Comparison of ENCODE assay signal across 23 cellular contexts in genomic region chr3:160434071-160434470, GRCh38. TPM values are rescaled to one million over a fixed set of nuclear protein-coding genes. Genes with fewer than 3 reads are reported as not detected.
DNase-seq lines count a peak whose midpoint lies in the region; TF ChIP-seq lines count a peak whose summit lies in the region.
"Had no signal": no experiment of that assay in that cellular context is flagged by ENCODE, and none has a peak within 500 bp of the region (broad histone marks: within the 10 kb centered on the region; RNA-seq: fewer than 3 reads in every experiment).

No MANE protein-coding gene starts in this region.

- no peaks in the 10 kb centered on the region for H3K27me3 Mint-ChIP-seq in type B pancreatic cell
- H3K27me3 Mint-ChIP-seq: activated CD4-positive, alpha-beta memory T cell treated with anti-CD3 and anti-CD28 coated beads for 36 hours; activated naive CD4-positive, alpha-beta T cell treated with anti-CD3 and anti-CD28 coated beads, Interleukin-2, amount 10 ng/mL, durations not matched to agents 7 days and 5 days; T-helper 17 cell had no signal

- H3K4ac ChIP-seq in mesenchymal stem cell (ENCODE audit: low read depth in 1 of 2, low read length in 2 of 2), result no peak overlapping the region

- no peak for TF ChIP-seq CTCF in mammary epithelial cell (conservative IDR thresholded peaks at IDR 0.05 in 1 of 2, IDR thresholded peaks at IDR 0.05 in 1 of 2; ENCODE audit: extremely low read depth in 1 of 2, insufficient read depth in 1 of 2, low read depth in 1 of 2, low read length in 2 of 2)
- no peak for TF ChIP-seq CTCF in type B pancreatic cell (conservative IDR thresholded peaks at IDR 0.05)

- H3K9me3 Mint-ChIP-seq in type B pancreatic cell, result no peaks in the 10 kb centered on the region
- H3K9me3 Mint-ChIP-seq: activated CD4-positive, alpha-beta memory T cell treated with anti-CD3 and anti-CD28 coated beads for 36 hours; activated naive CD4-positive, alpha-beta T cell treated with anti-CD3 and anti-CD28 coated beads, Interleukin-2, amount 10 ng/mL, durations not matched to agents 7 days and 5 days; activated T-cell treated with anti-CD3 and anti-CD28 coated beads, Interleukin-2, amount 50 U/mL, for 4 hours; natural killer cell had no signal

- intact Hi-C loops in mammary epithelial cell (cut with micrococcal nuclease), result no loop called here

- H3K4me1 ChIP-seq in mammary epithelial cell (ENCODE audit: insufficient read depth, low read length) (no peaks in the 10 kb centered on the region), mesenchymal stem cell (ENCODE audit: control insufficient read depth, insufficient read depth, low read depth, low read length) (no peaks in the 10 kb centered on the region)
- H3K4me1 ChIP-seq: BLaER1 had no signal

- H3K36me3 ChIP-seq in mammary epithelial cell (ENCODE audit: insufficient read depth, low read length) (peaks cover 48% of the 10 kb centered on the region), mesenchymal stem cell (ENCODE audit: control insufficient read depth in 1 of 2, insufficient read depth in 2 of 2, low read depth in 1 of 2, low read length in 2 of 2) (peaks cover 17 to 81% of the 10 kb centered on the region in 2 experiments)

- H3K36me3 Mint-ChIP-seq in type B pancreatic cell, result peaks cover 32% of the 10 kb centered on the region

- BruUV-seq in mammary epithelial cell (replicated peaks; lab: Mats Ljungman, UMichigan), result no TSS peak

- no peak overlapping the region for H3K4me3 Mint-ChIP-seq in type B pancreatic cell
- H3K4me3 Mint-ChIP-seq: activated CD4-positive, alpha-beta memory T cell treated with anti-CD3 and anti-CD28 coated beads for 36 hours; activated naive CD4-positive, alpha-beta T cell treated with anti-CD3 and anti-CD28 coated beads, Interleukin-2, amount 10 ng/mL, durations not matched to agents 7 days and 5 days; activated T-cell treated with anti-CD3 and anti-CD28 coated beads, Interleukin-2, amount 50 U/mL, for 4 hours; natural killer cell; T-helper 17 cell had no signal

- H3K14ac ChIP-seq in mesenchymal stem cell (ENCODE audit: low read length in 2 of 2), result no peak overlapping the region

- H4K8ac ChIP-seq in mesenchymal stem cell (ENCODE audit: low read length), result no peak overlapping the region

- dilution Hi-C loops in mammary epithelial cell (cut with HindIII; ENCODE audit: low sequenced_read_pairs), result no loop called here

- CTCF ChIA-PET in mammary epithelial cell (lab: Charles Lee; ENCODE audit: low non-redundant PET), result no interaction called here

- no peak overlapping the region for H3K4me2 ChIP-seq in mammary epithelial cell (ENCODE audit: insufficient read depth, low read depth, low read length)
- no peak overlapping the region for H3K4me2 ChIP-seq in mesenchymal stem cell (ENCODE audit: low read length, poor library complexity, severe bottlenecking)
- H3K4me2 ChIP-seq: BLaER1 had no signal

- no peak overlapping the region for H2AK5ac ChIP-seq in mesenchymal stem cell (ENCODE audit: low read length, severe bottlenecking)

- H3K4me3 ChIP-seq in mammary epithelial cell (replicated peaks in 1 of 3; ENCODE audit: insufficient read depth in 1 of 3, low read depth in 2 of 3, low read length in 3 of 3) (no peak overlapping the region), mesenchymal stem cell (ENCODE audit: insufficient read depth in 1 of 2, low read depth in 1 of 2, low read length in 2 of 2) (no peak overlapping the region)
- H3K4me3 ChIP-seq: BLaER1 had no signal

- H3K9ac ChIP-seq in mammary epithelial cell (ENCODE audit: insufficient read depth, low read length), result no peak overlapping the region
- no peak overlapping the region for H3K9ac ChIP-seq in mesenchymal stem cell (ENCODE audit: low read length)
- H3K9ac ChIP-seq: BLaER1 had no signal

- H2AFZ ChIP-seq in mammary epithelial cell (ENCODE audit: low read depth, low read length) (no peak overlapping the region), mesenchymal stem cell (ENCODE audit: low read depth, low read length) (no peak overlapping the region)

- no peak overlapping the region for H2BK5ac ChIP-seq in mesenchymal stem cell (ENCODE audit: low read depth, low read length, poor library complexity, severe bottlenecking)

- H2BK12ac ChIP-seq in mesenchymal stem cell (ENCODE audit: low read length in 2 of 2), result no peak overlapping the region

- no peak overlapping the region for H4K91ac ChIP-seq in mesenchymal stem cell (ENCODE audit: low read length)

- peaks cover 57% of the 10 kb centered on the region for H3K79me2 ChIP-seq in mammary epithelial cell (ENCODE audit: insufficient read depth, low read length)

- H2BK120ac ChIP-seq in mesenchymal stem cell (ENCODE audit: low read depth, low read length), result no peak overlapping the region

- H3K9me3 ChIP-seq in mammary epithelial cell (replicated peaks; ENCODE audit: insufficient read depth, low read length) (no peaks in the 10 kb centered on the region), mesenchymal stem cell (ENCODE audit: control insufficient read depth, low read length) (no peaks in the 10 kb centered on the region)
- H3K9me3 ChIP-seq: BLaER1 had no signal

- 54% methylated on average over 2 of the region's 2 CpGs for WGBS in mammary epithelial cell (ENCODE audit: low coverage, missing lambda C conversion rate)
- WGBS in mesenchymal stem cell, result 100% methylated on average over 1 of the region's 2 CpGs

- no peak overlapping the region for H3K23ac ChIP-seq in mesenchymal stem cell (ENCODE audit: low read length in 2 of 2)

- H2BK15ac ChIP-seq in mesenchymal stem cell (ENCODE audit: low read depth, poor library complexity, severe bottlenecking), result no peak overlapping the region

- no peak overlapping the region for H3K27ac Mint-ChIP-seq in type B pancreatic cell
- H3K27ac Mint-ChIP-seq: activated CD4-positive, alpha-beta memory T cell treated with anti-CD3 and anti-CD28 coated beads for 36 hours; activated naive CD4-positive, alpha-beta T cell treated with anti-CD3 and anti-CD28 coated beads, Interleukin-2, amount 10 ng/mL, durations not matched to agents 7 days and 5 days; T-helper 17 cell had no signal

- H3K18ac ChIP-seq in mesenchymal stem cell (ENCODE audit: low read depth in 1 of 2, low read length in 2 of 2), result no peak overlapping the region

- H3K27ac ChIP-seq in mammary epithelial cell (ENCODE audit: insufficient read depth, low read depth, low read length), result no peak overlapping the region
- no peak overlapping the region for H3K27ac ChIP-seq in mesenchymal stem cell (ENCODE audit: low read length, poor library complexity, severe bottlenecking)
- H3K27ac ChIP-seq: BLaER1 had no signal

- no peaks in the 10 kb centered on the region for H4K20me1 ChIP-seq in mammary epithelial cell (ENCODE audit: insufficient read depth, low read length)

- in situ Hi-C loops in mammary epithelial cell (cut with MboI; ENCODE audit: low sequenced_read_pairs in 2 of 2), result no loop called here

- H3K79me1 ChIP-seq in mesenchymal stem cell (replicated peaks; ENCODE audit: low read length, poor library complexity, severe bottlenecking), result peaks cover 3% of the 10 kb centered on the region

- peak; percentile 59 for DNase-seq in AG20443 (ENCODE audit: low spot score)
- peak; percentile 32 for DNase-seq in NCI-H226
- peak; percentile 33 for DNase-seq in mammary epithelial cell
- DNase-seq in mesenchymal stem cell, result peak; percentile 22
- DNase-seq in NCI-H774 (lab: John Stamatoyannopoulos, UW), result no peak
- no peak for DNase-seq in type B pancreatic cell (ENCODE audit: extremely low spot score, unreplicated experiment)
- no peak for DNase-seq in C1 segment of cervical spinal cord (lab: John Stamatoyannopoulos, UW)
- no peak for DNase-seq in GOT3 (lab: John Stamatoyannopoulos, UW)
- DNase-seq: activated CD4-positive, alpha-beta memory T cell treated with anti-CD3 and anti-CD28 coated beads for 36 hours; activated naive CD4-positive, alpha-beta T cell treated with anti-CD3 and anti-CD28 coated beads, Interleukin-2, amount 10 ng/mL, durations not matched to agents 7 days and 5 days; activated T-cell treated with anti-CD3 and anti-CD28 coated beads, Interleukin-2, amount 50 U/mL, for 4 hours; DMS153; H7; hippocampal formation; KG1; mesendoderm; natural killer cell; NCI-H1092; NCI-H69; SIG-M5; stimulated activated CD4-positive, alpha-beta T cell treated with anti-CD3 and anti-CD28 coated beads, Interleukin-4, amount 100 ng/mL, for 1 hour; T-helper 17 cell had no signal

- H3K4me1 Mint-ChIP-seq in type B pancreatic cell (ENCODE audit: unreplicated experiment), result peaks cover 7% of the 10 kb centered on the region

- H3K27me3 ChIP-seq in mammary epithelial cell (ENCODE audit: insufficient read depth, low read length) (no peaks in the 10 kb centered on the region), mesenchymal stem cell (ENCODE audit: control insufficient read depth in 1 of 2, insufficient read depth in 1 of 2, low read length in 2 of 2) (no peaks in the 10 kb centered on the region)
- H3K27me3 ChIP-seq: BLaER1 had no signal

RNA-seq across cellular contexts. Expression of gene TRIM59, which starts 15.5 kb away (rescaled TPM):
- total RNA-seq in mammary epithelial cell, result 10 to 100 TPM in 1 of 2 donors, 1 to 10 TPM in 1; 9.7 to 15.2 TPM
- 4.9 TPM for polyA plus RNA-seq in mammary epithelial cell
- polyA minus RNA-seq in mammary epithelial cell, result 19.1 TPM
- 11.1 TPM for polyA plus RNA-seq in mesenchymal stem cell (2013, experiment 1 of 2)
- 9.7 TPM for polyA plus RNA-seq in mesenchymal stem cell (2013, experiment 2 of 2)
- total RNA-seq in type B pancreatic cell (ENCODE audit: low replicate concordance), result 13.8 and 28.1 TPM in 2 replicates

RNA-seq across cellular contexts. Expression of gene SMC4, which starts 34.6 kb away (rescaled TPM):
- total RNA-seq in mammary epithelial cell, result 10 to 100 TPM; 16.8 to 91.2 TPM
- polyA plus RNA-seq in mammary epithelial cell, result 35.7 TPM
- polyA minus RNA-seq in mammary epithelial cell, result 11.1 TPM
- 111 TPM for polyA plus RNA-seq in mesenchymal stem cell (2013, experiment 1 of 2)
- 103 TPM for polyA plus RNA-seq in mesenchymal stem cell (2013, experiment 2 of 2)
- total RNA-seq in type B pancreatic cell (ENCODE audit: low replicate concordance), result 46.8 and 124 TPM in 2 replicates

RNA-seq across cellular contexts. Expression of gene IFT80, which starts 35.0 kb away (rescaled TPM):
- total RNA-seq in mammary epithelial cell (10 to 100 TPM; 21.2 to 35.3 TPM), type B pancreatic cell (ENCODE audit: low replicate concordance) (29.5 and 40.8 TPM in 2 replicates)
- polyA plus RNA-seq in mammary epithelial cell, result 8.2 TPM
- polyA minus RNA-seq in mammary epithelial cell, result 8.6 TPM
- polyA plus RNA-seq in mesenchymal stem cell (2013, experiment 1 of 2), result 20.1 TPM
- 18.2 TPM for polyA plus RNA-seq in mesenchymal stem cell (2013, experiment 2 of 2)

Comparison
In these comparisons a context has a peak if more than half of its experiments do, and no peak if none do; other contexts are left out.
1. DNase-seq: peak in AG20443 (single experiment), NCI-H226 (single experiment), mammary epithelial cell (single experiment) and mesenchymal stem cell (single experiment); none in NCI-H774 (single experiment), type B pancreatic cell (single experiment), C1 segment of cervical spinal cord (0 of 14) and GOT3 (single experiment).